10 cellular contexts compared by ENCODE assay signal in the genomic region with DNA sequence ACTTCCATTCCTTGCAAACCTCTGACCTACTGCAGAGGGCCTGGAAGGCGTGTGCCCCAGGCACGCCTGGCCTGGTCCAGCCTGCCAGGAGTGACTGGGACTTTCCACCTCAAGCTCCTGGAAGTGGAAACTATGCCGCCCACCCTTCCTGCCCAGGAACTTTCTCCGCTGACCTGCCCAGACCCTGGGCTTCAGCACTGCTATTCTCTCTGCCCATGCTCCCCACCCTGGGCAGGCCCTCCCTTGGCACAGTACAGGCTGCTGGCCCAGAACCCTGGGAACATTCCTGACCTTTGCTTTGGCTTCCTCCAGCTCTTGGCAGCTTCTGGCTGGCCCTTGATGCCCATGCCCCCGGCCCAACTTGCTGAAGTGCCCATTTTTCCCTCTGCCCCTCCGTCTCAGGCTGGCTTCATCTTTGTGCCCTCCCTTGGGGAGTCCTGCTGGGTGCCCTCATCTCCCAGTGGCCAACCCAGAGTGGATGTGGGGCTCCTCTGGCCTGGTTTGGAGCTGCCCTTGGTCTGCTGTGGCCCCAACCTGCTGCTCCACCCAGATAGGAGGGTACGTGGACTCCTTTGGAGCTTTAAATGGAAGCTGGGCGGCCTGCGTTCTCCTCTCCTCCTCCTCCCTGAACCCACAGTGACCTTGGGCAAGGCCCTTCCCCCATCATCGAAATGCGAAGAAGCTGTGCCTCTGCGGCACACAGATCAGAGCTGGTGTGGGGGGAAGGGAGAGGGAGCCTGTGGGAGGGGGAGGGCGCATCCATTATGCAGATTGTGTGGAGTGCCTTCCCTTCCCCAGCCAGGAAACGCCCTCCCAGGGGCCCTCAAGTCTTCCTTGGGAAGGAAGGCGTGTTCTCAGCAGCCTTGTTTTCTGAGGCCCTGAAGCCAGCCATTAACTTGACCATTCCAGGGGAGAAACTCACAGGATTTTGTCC. TPM values are rescaled to one million over a fixed set of nuclear protein-coding genes. Genes with fewer than 3 reads are reported as not detected.
DNase-seq lines count a peak whose midpoint lies in the region; ATAC-seq, FAIRE-seq and TF ChIP-seq lines count a peak whose summit lies in the region.
"Had no signal": no experiment of that assay in that cellular context is flagged by ENCODE, and none has a peak within 500 bp of the region (broad histone marks: within the 10 kb centered on the region; RNA-seq: fewer than 3 reads in every experiment).

No MANE protein-coding gene starts in this region.

- peak overlapping the region; percentile 74 for H3K4me2 ChIP-seq in smooth muscle cell
- H3K4me2 ChIP-seq: SK-N-SH had no signal

- no peaks in the 10 kb centered on the region for H3K79me2 ChIP-seq in smooth muscle cell (ENCODE audit: low read depth)

- H3K4me1 ChIP-seq in HUES48 (ENCODE audit: control insufficient read depth, insufficient read depth, low read length) (peaks cover 32% of the 10 kb centered on the region), smooth muscle cell (ENCODE audit: low read depth) (peaks cover 26% of the 10 kb centered on the region)

- peak; percentile 79 for DNase-seq in ecto neural progenitor cell (ENCODE audit: low spot score)
- DNase-seq in left lobe of liver (ENCODE audit: low spot score) = peak; percentile 69
- peak; percentile 23 for DNase-seq in smooth muscle cell (lab: John Stamatoyannopoulos, UW; ENCODE audit: unreplicated experiment)
- no peak for DNase-seq in NCI-H1436 treated with DMSO at 0.1 percent for 48 hours (lab: John Stamatoyannopoulos, UW)
- DNase-seq in frontal cortex (ENCODE audit: low spot score in 2 of 2) = no peak
- no peak for DNase-seq in activated CD4-positive, alpha-beta T cell treated with anti-CD3 and anti-CD28 coated beads for 1 hour
- DNase-seq: SK-N-SH had no signal

- H2AFZ ChIP-seq in smooth muscle cell (ENCODE audit: low read depth) = peak overlapping the region; percentile 82

- peak overlapping the region; percentile 99 for H3K27ac ChIP-seq in HUES48 (ENCODE audit: low read depth, low read length)
- H3K27ac ChIP-seq in smooth muscle cell (ENCODE audit: low read depth) = peak overlapping the region; percentile 51

- H3F3A ChIP-seq in smooth muscle cell (ENCODE audit: low read depth) = no peaks in the 10 kb centered on the region

- H4K20me1 ChIP-seq in smooth muscle cell (ENCODE audit: low read depth) = no peaks in the 10 kb centered on the region

- H3K36me3 ChIP-seq in HUES48 (ENCODE audit: control insufficient read depth, insufficient read depth, low read length) (no peaks in the 10 kb centered on the region), smooth muscle cell (ENCODE audit: low read depth) (no peaks in the 10 kb centered on the region)

- TF ChIP-seq CTCF in smooth muscle cell (IDR thresholded peaks at IDR 0.05; ENCODE audit: borderline replicate concordance, insufficient read depth, poor library complexity, severe bottlenecking) = no peak

- H3K9ac ChIP-seq in HUES48 (ENCODE audit: low read depth, low read length) = peak overlapping the region; percentile 46
- no peak overlapping the region for H3K9ac ChIP-seq in smooth muscle cell (ENCODE audit: low read depth)
- H3K9ac ChIP-seq: SK-N-SH had no signal

- no peaks in the 10 kb centered on the region; the same call in 1 of the 2 replicates for H3K9me3 ChIP-seq in HUES48 (ENCODE audit: control insufficient read depth, insufficient read depth, low read length)
- H3K9me3 ChIP-seq in smooth muscle cell (replicated peaks; ENCODE audit: low read depth) = no peaks in the 10 kb centered on the region
- H3K9me3 ChIP-seq: SK-N-SH had no signal

- no peak for FAIRE-seq in frontal cortex (lab: Jason Lieb, UNC)
- FAIRE-seq: islet of Langerhans had no signal

- peak; percentile 83 for ATAC-seq in left lobe of liver
- ATAC-seq in GM18517 (IDR thresholded peaks at IDR 0.05; ENCODE audit: unreplicated experiment) = no peak

- 38% methylated on average over 15 of the region's 15 CpGs for WGBS in smooth muscle cell (ENCODE audit: low lambda C conversion rate)

- H3K4me3 ChIP-seq in HUES48 (ENCODE audit: low read depth, low read length) (no peak overlapping the region), smooth muscle cell (no peak overlapping the region)

- H3K27me3 ChIP-seq in HUES48 (ENCODE audit: control insufficient read depth, insufficient read depth, low read length) (no peaks in the 10 kb centered on the region), smooth muscle cell (ENCODE audit: low read depth) (no peaks in the 10 kb centered on the region)

RNA-seq across cellular contexts. Expression of gene MMRN2, which starts 3.4 kb away (rescaled TPM):
- total RNA-seq in left lobe of liver = 9.6 TPM
- 0.09 and 0.90 TPM in 2 replicates for total RNA-seq in smooth muscle cell
- 0.16 and 0.35 TPM in 2 replicates for polyA plus RNA-seq in smooth muscle cell
- total RNA-seq in frontal cortex = 4.1 TPM

RNA-seq across cellular contexts. Expression of gene SNCG, which starts 4.4 kb away (rescaled TPM):
- total RNA-seq in left lobe of liver = 2.0 TPM
- 2.6 and 6.7 TPM in 2 replicates for total RNA-seq in smooth muscle cell
- 2.3 and 4.1 TPM in 2 replicates for polyA plus RNA-seq in smooth muscle cell
- total RNA-seq in frontal cortex = 1.6 TPM

RNA-seq across cellular contexts. Expression of gene ADIRF, which starts 14.3 kb away (rescaled TPM):
- total RNA-seq in left lobe of liver = 79.3 TPM
- 0.99 TPM in 1 of 2 replicates, not detected in the other for total RNA-seq in smooth muscle cell
- not detected in 2 replicates for polyA plus RNA-seq in smooth muscle cell
- 0.41 TPM for total RNA-seq in frontal cortex
- polyA plus RNA-seq: SK-N-SH had no signal

Comparison
In these comparisons a context has a peak if more than half of its experiments do, and no peak if none do; other contexts are left out.
1. DNase-seq: peak in ecto neural progenitor cell (single experiment), left lobe of liver (single experiment) and smooth muscle cell (single experiment); none in NCI-H1436 treated with DMSO at 0.1 percent for 48 hours (single experiment), frontal cortex (0 of 2) and activated CD4-positive, alpha-beta T cell treated with anti-CD3 and anti-CD28 coated beads for 1 hour (single experiment).
2. RNA of gene ADIRF, which starts 14.3 kb away (total RNA-seq): 79.3 TPM in left lobe of liver (single experiment); 0.99 TPM in smooth muscle cell and 0.41 TPM in frontal cortex (single experiment); every median in the first group is over 10 times any median in the second.